Comparison of ENCODE assay signal across 11 cellular contexts in genomic region chr6:71367763-71368162, GRCh38.
DNase-seq lines count a peak whose midpoint lies in the region; TF ChIP-seq lines count a peak whose summit lies in the region.
"Had no signal": no experiment of that assay in that cellular context is flagged by ENCODE, and none has a peak within 500 bp of the region (broad histone marks: within the 10 kb centered on the region; RNA-seq: fewer than 3 reads in every experiment).

No MANE protein-coding gene starts in this region.

- H3K27me3 ChIP-seq in breast epithelium (no peaks in the 10 kb centered on the region), colonic mucosa (no peaks in the 10 kb centered on the region)
- H3K27me3 ChIP-seq in CD8-positive, alpha-beta memory T cell (ENCODE audit: insufficient read depth, low read length, poor library complexity, severe bottlenecking), result no peaks in the 10 kb centered on the region
- H3K27me3 ChIP-seq: upper lobe of left lung had no signal

- H3K27ac Mint-ChIP-seq in MCF 10A (ENCODE audit: low read depth, unreplicated experiment) (peak overlapping the region; percentile 83), type B pancreatic cell (peak overlapping the region; percentile 78)
- H3K27ac Mint-ChIP-seq in CD8-positive, alpha-beta memory T cell, result no peak overlapping the region

- H3K9ac ChIP-seq in colonic mucosa (ENCODE audit: low read depth in 2 of 2, low read length in 2 of 2), result no peak overlapping the region

- H3K4me1 ChIP-seq in breast epithelium, result no peaks in the 10 kb centered on the region
- no peaks in the 10 kb centered on the region for H3K4me1 ChIP-seq in CD8-positive, alpha-beta memory T cell (ENCODE audit: insufficient read depth, low read length)
- H3K4me1 ChIP-seq in colonic mucosa, result peaks cover 4% of the 10 kb centered on the region

- peaks cover 12% of the 10 kb centered on the region for H3K4me1 Mint-ChIP-seq in MCF 10A (ENCODE audit: insufficient read depth, unreplicated experiment)
- H3K4me1 Mint-ChIP-seq in type B pancreatic cell (ENCODE audit: unreplicated experiment), result peaks cover 12% of the 10 kb centered on the region
- H3K4me1 Mint-ChIP-seq in CD8-positive, alpha-beta memory T cell, result peaks cover 0 to 6% (median 4%) of the 10 kb centered on the region in 3 donors

- no TSS peak for BruUV-seq in MCF 10A (replicated peaks; lab: Mats Ljungman, UMichigan)

- H3K36me3 ChIP-seq in breast epithelium (no peaks in the 10 kb centered on the region), colonic mucosa (no peaks in the 10 kb centered on the region)
- H3K36me3 ChIP-seq in CD8-positive, alpha-beta memory T cell (ENCODE audit: insufficient read depth, low read length), result no peaks in the 10 kb centered on the region

- no peak overlapping the region for H3K4me3 ChIP-seq in breast epithelium
- no peak overlapping the region for H3K4me3 ChIP-seq in CD8-positive, alpha-beta memory T cell (ENCODE audit: low read length)
- H3K4me3 ChIP-seq in colonic mucosa, result no peak overlapping the region
- H3K4me3 ChIP-seq: upper lobe of left lung had no signal

- H3K27me3 Mint-ChIP-seq in MCF 10A (ENCODE audit: insufficient read depth, unreplicated experiment) (no peaks in the 10 kb centered on the region), type B pancreatic cell (no peaks in the 10 kb centered on the region)
- H3K27me3 Mint-ChIP-seq in CD8-positive, alpha-beta memory T cell, result peaks cover 11 to 53% of the 10 kb centered on the region in 2 donors

- H3K9me3 Mint-ChIP-seq in MCF 10A (ENCODE audit: unreplicated experiment) (no peaks in the 10 kb centered on the region), type B pancreatic cell (peaks cover 7% of the 10 kb centered on the region)
- no peaks in the 10 kb centered on the region for H3K9me3 Mint-ChIP-seq in CD8-positive, alpha-beta memory T cell

- H3K4me3 Mint-ChIP-seq in MCF 10A (ENCODE audit: unreplicated experiment) (no peak overlapping the region), type B pancreatic cell (peak overlapping the region; percentile 23)
- no peak overlapping the region for H3K4me3 Mint-ChIP-seq in CD8-positive, alpha-beta memory T cell

- DNase-seq in MCF 10A (ENCODE audit: unreplicated experiment) (no peak), breast epithelium (ENCODE audit: low spot score in 2 of 2) (no peak), NCI-H69 (lab: John Stamatoyannopoulos, UW) (peak; percentile 41), erythroblast (lab: John Stamatoyannopoulos, UW) (peak; percentile 50 to 52), type B pancreatic cell (ENCODE audit: extremely low spot score, unreplicated experiment) (no peak), colonic mucosa (no peak), HT-29 (ENCODE audit: low spot score) (no peak)
- no peak for DNase-seq in CD8-positive, alpha-beta memory T cell
- DNase-seq: amniotic stem cell, SW 1271, upper lobe of left lung had no signal

- POLR2A ChIA-PET in MCF 10A (lab: Yijun Ruan, JAX), result interaction anchor here (1.5 kb wide), 1 partner anchor 12 kb away, joined by 3 read pairs; no protein-coding TSS in a partner anchor
- POLR2A ChIA-PET in CD8-positive, alpha-beta memory T cell (lab: Charles Lee), result no interaction called here

- TF ChIP-seq POLR2A in breast epithelium (IDR thresholded peaks at IDR 0.05) (no peak), erythroblast (IDR thresholded peaks at IDR 0.05; ENCODE audit: low read length) (no peak)

- intact Hi-C loops in MCF 10A (cut with micrococcal nuclease), result no loop called here
- intact Hi-C loops in breast epithelium (cut with DNase I; ENCODE audit: low total_unique reads), result no loop called here
- intact Hi-C loops in colonic mucosa (cut with DNase I), result no loop called here

- no peaks in the 10 kb centered on the region for H3K9me3 ChIP-seq in breast epithelium
- H3K9me3 ChIP-seq in CD8-positive, alpha-beta memory T cell (ENCODE audit: low read length), result no peaks in the 10 kb centered on the region
- no peaks in the 10 kb centered on the region for H3K9me3 ChIP-seq in colonic mucosa
- H3K9me3 ChIP-seq: upper lobe of left lung had no signal

- CTCF ChIA-PET in MCF 10A (lab: Yijun Ruan, JAX), result interaction anchor here (0.6 to 2.4 kb wide), 6 partner anchors 17 to 182 kb away, joined by 3 to 9 read pairs (median 4); no protein-coding TSS in a partner anchor
- CTCF ChIA-PET in CD8-positive, alpha-beta memory T cell (lab: Charles Lee), result no interaction called here

- TF ChIP-seq CTCF in MCF 10A (IDR thresholded peaks at IDR 0.05; ENCODE audit: unreplicated experiment) (no peak), breast epithelium (IDR thresholded peaks at IDR 0.05) (no peak), type B pancreatic cell (conservative IDR thresholded peaks at IDR 0.05) (no peak), colonic mucosa (IDR thresholded peaks at IDR 0.05) (no peak)

- H3K36me3 Mint-ChIP-seq in MCF 10A (ENCODE audit: insufficient read depth, unreplicated experiment) (no peaks in the 10 kb centered on the region), type B pancreatic cell (peaks cover 17% of the 10 kb centered on the region)
- no peaks in the 10 kb centered on the region for H3K36me3 Mint-ChIP-seq in CD8-positive, alpha-beta memory T cell

- H3K27ac ChIP-seq in breast epithelium (peak overlapping the region in 1 of 2 donors; percentile 48), colonic mucosa (no peak overlapping the region)
- no peak overlapping the region for H3K27ac ChIP-seq in CD8-positive, alpha-beta memory T cell (ENCODE audit: low read depth, low read length)

Comparison
In these comparisons a context has a peak if more than half of its experiments do, and no peak if none do; other contexts are left out.
1. DNase-seq: peak in NCI-H69 (single experiment) and erythroblast (2 of 2); none in MCF 10A (single experiment), breast epithelium (0 of 2), type B pancreatic cell (single experiment), CD8-positive, alpha-beta memory T cell (0 of 5), colonic mucosa (single experiment) and HT-29 (single experiment).
2. H3K27ac Mint-ChIP-seq: peak in MCF 10A (single experiment) and type B pancreatic cell (single experiment); none in CD8-positive, alpha-beta memory T cell (0 of 8).